In genomic region chr12:75561921-75562320, GRCh38 we compare ENCODE assay signal across 23 cellular contexts.
"Had no signal": no experiment of that assay in that cellular context is flagged by ENCODE, and none has a peak within 500 bp of the region (broad histone marks: within the 10 kb centered on the region; RNA-seq: fewer than 3 reads in every experiment).

No MANE protein-coding gene starts in this region.

- H3K9me3 ChIP-seq: body of pancreas, gastroesophageal sphincter, ovary, psoas muscle, right atrium auricular region, upper lobe of left lung had no signal

- ATAC-seq: activated CD8-positive, alpha-beta T cell treated with anti-CD3 and anti-CD28 coated beads, Interleukin-2, amount 10 ng/mL, durations not matched to agents 7 days and 5 days; body of pancreas; esophagus mucosa; gastroesophageal sphincter; natural killer cell; psoas muscle; stimulated activated naive CD8-positive, alpha-beta T cell treated with anti-CD3 and anti-CD28 coated beads, Interleukin-15, Interleukin-2, amounts not matched to agents 100 U/mL and 50 U/mL, for 24 hours had no signal

- H3K27me3 ChIP-seq: body of pancreas, cardiac muscle cell, gastroesophageal sphincter, ovary, right atrium auricular region, upper lobe of left lung had no signal

- H3K4me3 ChIP-seq: body of pancreas, cardiac muscle cell, gastroesophageal sphincter, lung, ovary, psoas muscle, right atrium auricular region, upper lobe of left lung had no signal

- H3K27ac ChIP-seq: body of pancreas, cardiac muscle cell, gastroesophageal sphincter, ovary, psoas muscle, right atrium auricular region, upper lobe of left lung, WERI-Rb-1 had no signal

- DNase-seq: activated CD4-positive, alpha-beta T cell treated with anti-CD3 and anti-CD28 coated beads, Interleukin-2, amount 50 U/mL, for 1 hour; activated CD4-positive, CD25-positive, alpha-beta regulatory T cell treated with anti-CD3 and anti-CD28 coated beads, Interleukin-2, amount 50 U/mL, for 72 hours; activated CD8-positive, alpha-beta T cell treated with anti-CD3 and anti-CD28 coated beads, Interleukin-2, amount 10 ng/mL, durations not matched to agents 7 days and 5 days; activated gamma-delta T cell treated with Interleukin-2 at 50 U/mL for 16 hours; anterior cingulate cortex; body of pancreas; effector memory CD4-positive, alpha-beta T cell; head of caudate nucleus; midbrain; natural killer cell; ovary; psoas muscle; stimulated activated CD4-positive, alpha-beta T cell treated with anti-CD3 and anti-CD28 coated beads, Interleukin-12 subunit alpha, Interleukin-12 subunit beta, amount 100 ng/mL, for 4 hours; stimulated activated CD4-positive, alpha-beta T cell treated with anti-CD3 and anti-CD28 coated beads, Interleukin-4, amount 100 ng/mL, for 4 hours; stimulated activated naive CD8-positive, alpha-beta T cell treated with anti-CD3 and anti-CD28 coated beads, Interleukin-15, Interleukin-2, amounts not matched to agents 100 U/mL and 50 U/mL, for 24 hours; T-helper 1 cell; upper lobe of left lung; WERI-Rb-1 had no signal

- H3K36me3 ChIP-seq: cardiac muscle cell, gastroesophageal sphincter, ovary, right atrium auricular region, upper lobe of left lung, WERI-Rb-1 had no signal

- H3K4me1 ChIP-seq: body of pancreas, gastroesophageal sphincter, psoas muscle, upper lobe of left lung had no signal
